In the genomic region with DNA sequence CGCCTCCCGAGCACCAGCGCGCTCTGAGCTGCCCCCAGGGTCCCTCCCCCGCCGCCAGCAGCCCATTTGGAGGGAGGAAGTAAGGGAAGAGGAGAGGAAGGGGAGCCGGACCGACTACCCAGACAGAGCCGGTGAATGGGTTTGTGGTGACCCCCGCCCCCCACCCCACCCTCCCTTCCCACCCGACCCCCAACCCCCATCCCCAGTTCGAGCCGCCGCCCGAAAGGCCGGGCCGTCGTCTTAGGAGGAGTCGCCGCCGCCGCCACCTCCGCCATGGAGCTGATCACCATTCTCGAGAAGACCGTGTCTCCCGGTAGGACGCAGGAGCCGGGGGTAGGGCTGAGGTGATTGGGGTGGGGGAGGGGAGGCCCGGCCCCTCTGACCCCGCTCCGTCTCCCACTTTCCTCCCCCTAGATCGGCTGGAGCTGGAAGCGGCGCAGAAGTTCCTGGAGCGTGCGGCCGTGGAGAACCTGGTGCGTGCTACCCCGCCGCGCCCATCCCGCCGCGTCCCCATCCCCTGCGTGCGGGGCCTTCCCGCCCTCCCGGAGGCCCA, we compare ENCODE assay signal across 8 cellular contexts. TPM values are rescaled to one million over a fixed set of nuclear protein-coding genes. Genes with fewer than 3 reads are reported as not detected.
DNase-seq lines count a peak whose midpoint lies in the region; ATAC-seq and TF ChIP-seq lines count a peak whose summit lies in the region.

No MANE protein-coding gene starts in this region.

- WGBS in esophagus, 2 donors: 0% methylated on average over 30 to 48 of the region's 48 CpGs

- H3K36me3 Mint-ChIP-seq in Calu3 (ENCODE audit: insufficient read depth, unreplicated experiment): peaks cover 67% of the 10 kb centered on the region

- H3K27me3 ChIP-seq in esophagus (ENCODE audit: control insufficient read depth in 1 of 2, insufficient read depth in 2 of 2, low read length in 2 of 2) (no peaks in the 10 kb centered on the region), osteoblast (ENCODE audit: insufficient read depth, low read length) (no peaks in the 10 kb centered on the region)

- no peaks in the 10 kb centered on the region for H3K27me3 Mint-ChIP-seq in Calu3 (ENCODE audit: unreplicated experiment)

- H3K4me1 Mint-ChIP-seq in Calu3 (ENCODE audit: low read depth, unreplicated experiment): peaks cover 37% of the 10 kb centered on the region

- intact Hi-C loops in Calu3 (cut with micrococcal nuclease; ENCODE audit: unreplicated experiment): loop anchor here (2.0 kb wide), 1 partner anchor 29 kb away; no protein-coding TSS in a partner anchor

- H3K36me3 ChIP-seq in esophagus (ENCODE audit: control insufficient read depth in 2 of 2, insufficient read depth in 2 of 2, low read length in 1 of 2): peaks cover 2 to 6% of the 10 kb centered on the region in 2 donors
- peaks cover 39% of the 10 kb centered on the region for H3K36me3 ChIP-seq in osteoblast (ENCODE audit: insufficient read depth, low read length)

- ATAC-seq in GM19455 (IDR thresholded peaks at IDR 0.05; ENCODE audit: unreplicated experiment) (no peak), HG02588 (IDR thresholded peaks at IDR 0.05; ENCODE audit: unreplicated experiment) (no peak)

- DNase-seq in Calu3: no peak
- no peak for DNase-seq in HEK293T (ENCODE audit: extremely low spot score)
- DNase-seq in T1000 (lab: John Stamatoyannopoulos, UW): peak; percentile 74
- peak; percentile 80 for DNase-seq in osteoblast (ENCODE audit: insufficient read length, low spot score, missing footprints)
- DNase-seq in DMS153 (lab: John Stamatoyannopoulos, UW): no peak

- POLR2A ChIA-PET in HEK293T (lab: Yijun Ruan, JAX): interaction anchor here (0.9 to 2.7 kb wide), 35 partner anchors 9 to 321 kb away, joined by 3 to 30 read pairs (median 4); a partner anchor contains a TSS

- H3K4me2 ChIP-seq in osteoblast (ENCODE audit: insufficient read depth, low read length): peak overlapping the region; percentile 52

- H3K27ac Mint-ChIP-seq in Calu3 (ENCODE audit: unreplicated experiment): peak overlapping the region; percentile 95

- peak overlapping the region; percentile 94 to 96 for H3K27ac ChIP-seq in esophagus (ENCODE audit: low read depth in 2 of 2, low read length in 1 of 2)
- H3K27ac ChIP-seq in osteoblast (ENCODE audit: low read depth, low read length): peak overlapping the region; percentile 48

- peaks cover 38% of the 10 kb centered on the region for H4K20me1 ChIP-seq in osteoblast (ENCODE audit: insufficient read depth, low read length)

- no peak for TF ChIP-seq CTCF in Calu3 (IDR thresholded peaks at IDR 0.05; ENCODE audit: unreplicated experiment)
- TF ChIP-seq CTCF in osteoblast (IDR thresholded peaks at IDR 0.05; ENCODE audit: extremely low read depth, low read depth, low read length): no peak

- peaks cover 50% of the 10 kb centered on the region for H3K79me2 ChIP-seq in osteoblast (ENCODE audit: insufficient read depth, low read length)

- H3K9me3 ChIP-seq in esophagus (ENCODE audit: control insufficient read depth in 2 of 2, insufficient read depth in 1 of 2, low read depth in 1 of 2, low read length in 1 of 2): no peaks in the 10 kb centered on the region
- no peaks in the 10 kb centered on the region for H3K9me3 ChIP-seq in osteoblast (ENCODE audit: low read depth, low read length)

- BruUV-seq in Calu3 (replicated peaks; lab: Mats Ljungman, UMichigan): no TSS peak

- H3K9me3 Mint-ChIP-seq in Calu3 (ENCODE audit: low read depth, unreplicated experiment): no peaks in the 10 kb centered on the region

- H2AFZ ChIP-seq in osteoblast (ENCODE audit: low read length): no peak overlapping the region

- CTCF ChIA-PET in Calu3 (lab: Charles Lee) (interaction anchor here (0.6 to 1.4 kb wide), 12 partner anchors 11 to 1327 kb away, joined by 3 to 18 read pairs (median 4); a partner anchor contains a TSS), HEK293T (lab: Yijun Ruan, JAX) (interaction anchor here (3.2 kb wide), 1 partner anchor 13 kb away, joined by 15 read pairs; no protein-coding TSS in a partner anchor)

- H3K4me3 ChIP-seq in esophagus (ENCODE audit: low read depth in 1 of 2, low read length in 2 of 2) (peak overlapping the region; percentile 76 to 82), osteoblast (ENCODE audit: insufficient read depth, low read length) (peak overlapping the region; percentile 84)

- no peaks in the 10 kb centered on the region for H3K4me1 ChIP-seq in esophagus (ENCODE audit: control insufficient read depth in 2 of 2, insufficient read depth in 2 of 2, low read length in 1 of 2)
- H3K4me1 ChIP-seq in osteoblast (ENCODE audit: insufficient read depth, low read length): peaks cover 26% of the 10 kb centered on the region

- peak overlapping the region; percentile 91 for H3K4me3 Mint-ChIP-seq in Calu3 (ENCODE audit: low read depth, unreplicated experiment)

TF ChIP-seq in HEK293T, 16 proteins besides CTCF, POLR2A, EP300 and RAD21:
- TF ChIP-seq BHLHE40 (IDR thresholded peaks at IDR 0.05; ENCODE audit: borderline replicate concordance) (no peak), ARNT (IDR thresholded peaks at IDR 0.05) (0 out of 2 replicates have a peak, but pooled peaks have one; percentile 35), CTBP1 (IDR thresholded peaks at IDR 0.05; ENCODE audit: borderline replicate concordance) (peak; percentile 74; the same call in 1 of the 2 replicates), ZNF384 (IDR thresholded peaks at IDR 0.05) (no peak), ELF4 (IDR thresholded peaks at IDR 0.05) (0 out of 2 replicates have a peak, but pooled peaks have one; percentile 31)
TF ChIP-seq in HEK293T: peak in this region for 3.

RNA-seq across cellular contexts. Expression of a gene that starts 0.3 kb away (rescaled TPM):
- total RNA-seq in Calu3 (2022) (511 and 538 TPM in 2 replicates), osteoblast (331 and 351 TPM in 2 replicates)
- 10 to 100 TPM; 40.8 to 75.5 TPM for polyA plus RNA-seq in esophagus

RNA-seq across cellular contexts. Expression of a gene that starts 43.9 kb away (rescaled TPM):
- total RNA-seq in Calu3 (2022) (6.4 and 6.5 TPM in 2 replicates), osteoblast (11.8 and 11.9 TPM in 2 replicates)
- 10 to 100 TPM in 1 of 2 donors, 1 to 10 TPM in 1; 9.2 to 17.1 TPM for polyA plus RNA-seq in esophagus

Comparison
In these comparisons a context has a peak if more than half of its experiments do, and no peak if none do; other contexts are left out.
1. DNase-seq: peak in T1000 (single experiment) and osteoblast (single experiment); none in Calu3 (single experiment), HEK293T (single experiment) and DMS153 (single experiment).